ENCODE assay signal across 9 cellular contexts in the genomic region with DNA sequence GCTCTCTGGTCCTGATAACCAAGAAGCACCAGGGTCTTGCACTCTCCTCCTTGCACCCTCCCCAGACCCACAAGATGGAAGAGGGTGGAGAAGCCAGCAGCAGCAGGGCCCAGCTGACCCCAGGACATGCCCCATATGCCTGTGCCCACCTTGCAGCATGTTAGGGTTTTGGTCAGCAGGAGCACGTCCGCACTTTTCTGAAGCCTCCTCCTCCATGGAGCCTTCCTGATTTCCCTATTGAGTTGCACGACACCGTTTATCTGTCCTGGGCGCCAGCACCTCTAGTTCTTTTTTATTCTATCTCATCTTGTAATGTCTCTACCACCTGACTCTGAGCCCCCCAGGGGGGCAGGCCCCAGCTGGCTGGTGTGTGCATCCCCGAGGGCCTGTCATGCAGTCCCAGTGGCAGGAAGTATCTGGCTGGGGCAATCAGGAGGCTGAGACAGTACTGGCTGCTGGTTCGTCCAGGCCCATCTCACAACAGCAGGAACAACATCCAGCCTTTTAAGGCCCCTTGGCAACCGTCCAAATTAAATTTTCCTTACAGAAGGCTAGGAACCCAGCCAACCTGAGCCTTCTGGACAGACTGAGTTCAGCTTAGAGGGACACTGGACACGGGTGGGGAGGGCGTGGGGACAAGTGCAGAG. TPM values are rescaled to one million over a fixed set of nuclear protein-coding genes. Genes with fewer than 3 reads are reported as not detected.
DNase-seq lines count a peak whose midpoint lies in the region; ATAC-seq and TF ChIP-seq lines count a peak whose summit lies in the region.
"Had no signal": no experiment of that assay in that cellular context is flagged by ENCODE, and none has a peak within 500 bp of the region (broad histone marks: within the 10 kb centered on the region; RNA-seq: fewer than 3 reads in every experiment).

No MANE protein-coding gene starts in this region.

- H3K36me3 Mint-ChIP-seq in stimulated activated memory B cell treated with anti-CD40 and anti-IgM and Interleukin-4, amounts not matched to agents 10 μg/mL and 1 μg/mL and 100 μg/mL, for 72 hours, result no peaks in the 10 kb centered on the region

- peak overlapping the region; percentile 38 to 99; a peak in 3 of 4 replicates for H3K27ac ChIP-seq in SK-N-SH (ENCODE audit: low read depth in 2 of 2, low read length in 1 of 2)
- peak overlapping the region; percentile 37 to 83 (median 73) for H3K27ac ChIP-seq in stomach
- no peak overlapping the region for H3K27ac ChIP-seq in foreskin keratinocyte

- peak in 1 of 2 experiments; percentile 98; a peak in 2 of 4 replicates for TF ChIP-seq EP300 in SK-N-SH (IDR thresholded peaks at IDR 0.05; ENCODE audit: borderline replicate concordance in 1 of 2, low read depth in 1 of 2, low read length in 1 of 2)
- no peak for TF ChIP-seq EP300 in stomach (IDR thresholded peaks at IDR 0.05)

- peaks cover 13% of the 10 kb centered on the region for H3K4me1 Mint-ChIP-seq in stimulated activated memory B cell treated with anti-CD40 and anti-IgM and Interleukin-4, amounts not matched to agents 10 μg/mL and 1 μg/mL and 100 μg/mL, for 72 hours
- H3K4me1 Mint-ChIP-seq: activated naive CD8-positive, alpha-beta T cell treated with anti-CD3 and anti-CD28 coated beads, Interleukin-2, amount 50 U/mL, for 24 hours had no signal

- TF ChIP-seq CTCF in SK-N-SH (IDR thresholded peaks at IDR 0.05) (no peak), stomach (IDR thresholded peaks at IDR 0.05) (no peak), foreskin keratinocyte (conservative IDR thresholded peaks at IDR 0.05) (no peak)

- H3K4me2 ChIP-seq in SK-N-SH, result peak overlapping the region; percentile 62; the same call in 1 of the 2 replicates

- peaks cover 97% of the 10 kb centered on the region for H3K79me2 ChIP-seq in SK-N-SH (ENCODE audit: insufficient read depth)

- H3F3A ChIP-seq in SK-N-SH (replicated peaks; ENCODE audit: insufficient read depth), result peaks cover 9% of the 10 kb centered on the region

- H3K4me3 ChIP-seq in SK-N-SH (ENCODE audit: low read depth in 2 of 2, low read length in 1 of 2) (no peak overlapping the region; a peak in 1 of 4 replicates), stomach (peak overlapping the region in 1 of 4 donors; percentile 11)

- CTCF ChIA-PET in SK-N-SH (lab: Yijun Ruan, JAX), result interaction anchor here (1.2 to 5.2 kb wide), 7 partner anchors 10 to 46 kb away, joined by 4 to 37 read pairs (median 8); a partner anchor contains a TSS

- peak; percentile 40 for TF ChIP-seq RAD21 in SK-N-SH (IDR thresholded peaks at IDR 0.05; ENCODE audit: low read length)

- no peaks in the 10 kb centered on the region for H3K9me3 Mint-ChIP-seq in stimulated activated memory B cell treated with anti-CD40 and anti-IgM and Interleukin-4, amounts not matched to agents 10 μg/mL and 1 μg/mL and 100 μg/mL, for 72 hours
- H3K9me3 Mint-ChIP-seq: activated naive CD8-positive, alpha-beta T cell treated with anti-CD3 and anti-CD28 coated beads, Interleukin-2, amount 50 U/mL, for 24 hours had no signal

- H3K27me3 Mint-ChIP-seq in stimulated activated memory B cell treated with anti-CD40 and anti-IgM and Interleukin-4, amounts not matched to agents 10 μg/mL and 1 μg/mL and 100 μg/mL, for 72 hours, result peaks cover 31% of the 10 kb centered on the region
- H3K27me3 Mint-ChIP-seq: activated naive CD8-positive, alpha-beta T cell treated with anti-CD3 and anti-CD28 coated beads, Interleukin-2, amount 50 U/mL, for 24 hours had no signal

- H3K36me3 ChIP-seq in SK-N-SH (replicated peaks in 1 of 2; ENCODE audit: control insufficient read depth in 1 of 2, insufficient read depth in 2 of 2, low read length in 1 of 2) (no peaks in the 10 kb centered on the region), stomach (no peaks in the 10 kb centered on the region)

- peaks cover 79% of the 10 kb centered on the region for H4K20me1 ChIP-seq in SK-N-SH (ENCODE audit: insufficient read depth)

- peak; percentile 44 for ATAC-seq in left ventricle myocardium superior
- no peak for ATAC-seq in GM19467 (IDR thresholded peaks at IDR 0.05; ENCODE audit: unreplicated experiment)
- ATAC-seq in foreskin keratinocyte, result no peak
- no peak for ATAC-seq in GM18502 (IDR thresholded peaks at IDR 0.05; ENCODE audit: poor library complexity, unreplicated experiment)
- no peak for ATAC-seq in stimulated activated memory B cell treated with anti-CD40 and anti-IgM and Interleukin-4, amounts not matched to agents 10 μg/mL and 1 μg/mL and 100 μg/mL, for 72 hours
- ATAC-seq: activated naive CD8-positive, alpha-beta T cell treated with anti-CD3 and anti-CD28 coated beads, Interleukin-2, amount 50 U/mL, for 24 hours had no signal

- H3K27me3 ChIP-seq in SK-N-SH (ENCODE audit: insufficient read depth), result no peaks in the 10 kb centered on the region
- no peaks in the 10 kb centered on the region for H3K27me3 ChIP-seq in stomach
- H3K27me3 ChIP-seq in foreskin keratinocyte, result no peaks in the 10 kb centered on the region

- DNase-seq in HS-27A (ENCODE audit: low read depth), result peak; percentile 48
- DNase-seq in SK-N-SH, result peak; percentile 81
- peak; percentile 70 for DNase-seq in left ventricle myocardium superior
- DNase-seq in stomach, result peak; percentile 73
- DNase-seq in foreskin keratinocyte, result no peak
- DNase-seq: activated naive CD8-positive, alpha-beta T cell treated with anti-CD3 and anti-CD28 coated beads, Interleukin-2, amount 50 U/mL, for 24 hours had no signal

- no peak overlapping the region for H3K27ac Mint-ChIP-seq in stimulated activated memory B cell treated with anti-CD40 and anti-IgM and Interleukin-4, amounts not matched to agents 10 μg/mL and 1 μg/mL and 100 μg/mL, for 72 hours
- H3K27ac Mint-ChIP-seq: activated naive CD8-positive, alpha-beta T cell treated with anti-CD3 and anti-CD28 coated beads, Interleukin-2, amount 50 U/mL, for 24 hours had no signal

- POLR2A ChIA-PET in SK-N-SH (lab: Yijun Ruan, JAX), result interaction anchor here (0.6 to 1.7 kb wide), 6 partner anchors 9 to 41 kb away, joined by 3 to 14 read pairs (median 4); a partner anchor contains a TSS

- intact Hi-C loops in left ventricle myocardium superior (cut with micrococcal nuclease), result no loop called here
- intact Hi-C loops in stomach (cut with DNase I; ENCODE audit: low total_unique reads), result no loop called here

- H3K4me3 Mint-ChIP-seq in stimulated activated memory B cell treated with anti-CD40 and anti-IgM and Interleukin-4, amounts not matched to agents 10 μg/mL and 1 μg/mL and 100 μg/mL, for 72 hours, result no peak overlapping the region
- H3K4me3 Mint-ChIP-seq: activated naive CD8-positive, alpha-beta T cell treated with anti-CD3 and anti-CD28 coated beads, Interleukin-2, amount 50 U/mL, for 24 hours had no signal

- 45% methylated on average over 10 of the region's 10 CpGs for whole genome bisulfite sequencing in SK-N-SH (ENCODE audit: low lambda C conversion rate)
- 16 to 38% (median 31%) methylated on average over 10 of the region's 10 CpGs for WGBS in stomach, 5 donors

- no peak overlapping the region for H2AFZ ChIP-seq in SK-N-SH (ENCODE audit: low read depth)

- peaks cover 51 to 97% of the 10 kb centered on the region in 2 experiments for H3K4me1 ChIP-seq in SK-N-SH (ENCODE audit: control insufficient read depth in 1 of 2, insufficient read depth in 2 of 2, low read depth in 1 of 2, low read length in 1 of 2)
- H3K4me1 ChIP-seq in stomach, result peaks cover 84 to 100% (median 93%) of the 10 kb centered on the region in 4 donors
- H3K4me1 ChIP-seq in foreskin keratinocyte, result no peaks in the 10 kb centered on the region

- TF ChIP-seq POLR2A in stomach (IDR thresholded peaks at IDR 0.05), result no peak

- no peak overlapping the region for H3K9ac ChIP-seq in SK-N-SH

- H3K9me3 ChIP-seq in SK-N-SH (no peaks in the 10 kb centered on the region), stomach (no peaks in the 10 kb centered on the region)

- H3K9me2 ChIP-seq in SK-N-SH, result no peaks in the 10 kb centered on the region

TF ChIP-seq in SK-N-SH, 30 proteins besides CTCF, POLR2A, EP300 and RAD21:
- TF ChIP-seq RCOR1 (IDR thresholded peaks at IDR 0.05; ENCODE audit: low read length), result peak; percentile 91
- peak; percentile 82 for TF ChIP-seq CHD2 (IDR thresholded peaks at IDR 0.05; ENCODE audit: low read length, partially characterized antibody)
- TF ChIP-seq POLR2AphosphoS5 (IDR thresholded peaks at IDR 0.05; ENCODE audit: low read depth, low read length), result no peak; the same call in 1 of the 2 replicates
- peak; percentile 76; the same call in 1 of the 2 replicates for TF ChIP-seq MXI1 (IDR thresholded peaks at IDR 0.05; ENCODE audit: low read depth, low read length)
- TF ChIP-seq, protein P1, sequence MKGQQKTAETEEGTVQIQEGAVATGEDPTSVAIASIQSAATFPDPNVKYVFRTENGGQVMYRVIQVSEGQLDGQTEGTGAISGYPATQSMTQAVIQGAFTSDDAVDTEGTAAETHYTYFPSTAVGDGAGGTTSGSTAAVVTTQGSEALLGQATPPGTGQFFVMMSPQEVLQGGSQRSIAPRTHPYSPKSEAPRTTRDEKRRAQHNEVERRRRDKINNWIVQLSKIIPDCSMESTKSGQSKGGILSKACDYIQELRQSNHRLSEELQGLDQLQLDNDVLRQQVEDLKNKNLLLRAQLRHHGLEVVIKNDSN (IDR thresholded peaks at IDR 0.05; ENCODE audit: borderline replicate concordance, low read depth), result 0 out of 2 replicates have a peak, but pooled peaks have one; percentile 12
- peak; percentile 8; the same call in 1 of the 2 replicates for TF ChIP-seq SMC3 (IDR thresholded peaks at IDR 0.05; ENCODE audit: low read depth, low read length)
- TF ChIP-seq EZH2phosphoT487 (IDR thresholded peaks at IDR 0.05; ENCODE audit: borderline replicate concordance, low read depth), result no peak
- peak; percentile 90 for TF ChIP-seq NFIC (IDR thresholded peaks at IDR 0.05; ENCODE audit: borderline replicate concordance)
- TF ChIP-seq, protein P2, sequence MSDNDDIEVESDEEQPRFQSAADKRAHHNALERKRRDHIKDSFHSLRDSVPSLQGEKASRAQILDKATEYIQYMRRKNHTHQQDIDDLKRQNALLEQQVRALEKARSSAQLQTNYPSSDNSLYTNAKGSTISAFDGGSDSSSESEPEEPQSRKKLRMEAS (IDR thresholded peaks at IDR 0.05; ENCODE audit: low read depth), result 0 out of 2 replicates have a peak, but pooled peaks have one; percentile 15
- TF ChIP-seq MEF2A (IDR thresholded peaks at IDR 0.05; ENCODE audit: borderline replicate concordance, low read depth), result no peak
- TF ChIP-seq GATA2 (CRISPR knock-in tag; IDR thresholded peaks at IDR 0.05), result peak; percentile 89
- TF ChIP-seq FOXJ3 (CRISPR knock-in tag; IDR thresholded peaks at IDR 0.05), result peak; percentile 99
- peak; percentile 48 for TF ChIP-seq TCF12 (IDR thresholded peaks at IDR 0.05)

RNA-seq across cellular contexts. Expression of a gene that starts 39.6 kb away (rescaled TPM):
- polyA plus RNA-seq in SK-N-SH (2012; rRNA removed), result 9.6 and 10.6 TPM in 2 replicates
- polyA plus RNA-seq in SK-N-SH (2012; cell fraction: cytosol; rRNA removed), result 5.3 and 8.4 TPM in 2 replicates
- polyA plus RNA-seq in SK-N-SH (2012; cell fraction: nucleus; rRNA removed), result 12.9 and 13.1 TPM in 2 replicates
- 49.3 TPM for total RNA-seq in left ventricle myocardium superior
- total RNA-seq in stomach, result 10 to 100 TPM; 10.5 to 28.6 (median 14.5) TPM
- polyA plus RNA-seq in stomach, result 10 to 100 TPM; 11.4 to 20.1 (median 17.3) TPM
- total RNA-seq in foreskin keratinocyte, result 51.9 and 65.2 TPM in 2 replicates
- 26.0 and 35.4 TPM in 2 replicates for polyA plus RNA-seq in foreskin keratinocyte

Comparison
In these comparisons a context has a peak if more than half of its experiments do, and no peak if none do; other contexts are left out.
1. DNase-seq: peak in HS-27A (single experiment), SK-N-SH (single experiment), left ventricle myocardium superior (single experiment) and stomach (single experiment); none in foreskin keratinocyte (0 of 2).